Comparison of ENCODE assay signal across 2 cellular contexts in the genomic region with DNA sequence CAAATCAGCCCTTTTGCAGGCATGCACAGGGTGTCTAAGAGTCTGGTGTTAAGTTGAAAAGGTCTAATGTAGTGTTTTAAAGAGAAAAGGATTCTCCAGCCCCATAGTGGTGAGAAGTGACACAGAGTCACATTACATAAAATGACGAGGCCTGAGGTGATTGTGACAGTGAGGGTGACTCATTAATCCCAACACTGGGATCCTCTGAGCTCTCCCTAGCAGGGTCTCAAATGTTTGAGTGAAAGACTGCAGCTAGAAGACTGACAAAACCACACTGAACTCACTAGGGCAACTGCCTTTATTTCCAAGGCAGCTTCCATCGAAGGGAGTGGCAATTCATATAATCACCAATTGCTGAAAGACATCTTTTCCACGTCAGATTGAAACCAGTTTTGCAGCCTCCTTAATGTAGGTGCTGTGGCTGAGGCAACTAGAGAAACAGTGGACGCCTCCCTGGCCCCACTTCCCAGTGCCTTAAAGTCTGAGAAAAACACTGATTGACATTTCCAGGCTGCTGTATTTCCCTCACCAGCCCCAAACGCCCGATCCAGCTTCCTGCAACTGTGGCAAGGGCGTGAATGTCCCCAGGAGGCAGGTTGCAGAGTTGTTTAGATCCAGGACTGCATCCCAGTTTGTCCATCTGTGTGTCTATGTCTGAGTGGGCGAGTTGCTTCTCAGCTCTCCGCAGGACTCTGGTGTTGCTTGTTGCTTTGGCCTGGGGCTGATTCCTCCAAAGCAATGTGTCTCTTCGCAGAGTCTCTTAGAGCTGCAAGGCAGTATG.
TF ChIP-seq lines count a peak whose summit lies in the region.

No MANE protein-coding gene starts in this region.

TF ChIP-seq in K562, 482 proteins besides CTCF, POLR2A, EP300 and RAD21 (continued from another document and continues in another):
- TF ChIP-seq REST (CRISPR knock-in tag; IDR thresholded peaks at IDR 0.05; ENCODE audit: low read depth) (no peak), JUND (IDR thresholded peaks at IDR 0.05; ENCODE audit: borderline replicate concordance, low read depth, low read length) (peak; percentile 90), JUND (tag; IDR thresholded peaks at IDR 0.05; ENCODE audit: borderline replicate concordance, low read depth, low read length) (peak; percentile 91), CREB1 (IDR thresholded peaks at IDR 0.05) (peak; percentile 42; the same call in 1 of the 2 replicates), CREB1 (CRISPR knock-in tag; IDR thresholded peaks at IDR 0.05) (no peak), JUN (IDR thresholded peaks at IDR 0.05; ENCODE audit: borderline replicate concordance, low read depth, low read length) (peak; percentile 98), JUN (CRISPR knock-in tag; IDR thresholded peaks at IDR 0.05; ENCODE audit: borderline replicate concordance) (no peak)

TF ChIP-seq in WTC11, 78 proteins besides CTCF, POLR2A, EP300 and RAD21 (continued from another document):
- TF ChIP-seq AFF4 (CRISPR knock-in tag; IDR thresholded peaks at IDR 0.05; ENCODE audit: borderline replicate concordance) (no peak), ZBTB21 (CRISPR knock-in tag; IDR thresholded peaks at IDR 0.05; ENCODE audit: borderline replicate concordance) (no peak), NFE2L1 (CRISPR knock-in tag; IDR thresholded peaks at IDR 0.05) (no peak), ZNF671 (CRISPR knock-in tag; IDR thresholded peaks at IDR 0.05) (no peak), SP1 (CRISPR knock-in tag; conservative IDR thresholded peaks at IDR 0.05) (no peak), PRRX2 (CRISPR knock-in tag; IDR thresholded peaks at IDR 0.05) (no peak), FOXJ3 (CRISPR knock-in tag; IDR thresholded peaks at IDR 0.05; ENCODE audit: borderline replicate concordance) (no peak), FOXK1 (CRISPR knock-in tag; IDR thresholded peaks at IDR 0.05) (no peak)
- TF ChIP-seq, protein P1, sequence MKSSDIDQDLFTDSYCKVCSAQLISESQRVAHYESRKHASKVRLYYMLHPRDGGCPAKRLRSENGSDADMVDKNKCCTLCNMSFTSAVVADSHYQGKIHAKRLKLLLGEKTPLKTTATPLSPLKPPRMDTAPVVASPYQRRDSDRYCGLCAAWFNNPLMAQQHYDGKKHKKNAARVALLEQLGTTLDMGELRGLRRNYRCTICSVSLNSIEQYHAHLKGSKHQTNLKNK (CRISPR knock-in tag; IDR thresholded peaks at IDR 0.05), result no peak
- TF ChIP-seq, protein P2, sequence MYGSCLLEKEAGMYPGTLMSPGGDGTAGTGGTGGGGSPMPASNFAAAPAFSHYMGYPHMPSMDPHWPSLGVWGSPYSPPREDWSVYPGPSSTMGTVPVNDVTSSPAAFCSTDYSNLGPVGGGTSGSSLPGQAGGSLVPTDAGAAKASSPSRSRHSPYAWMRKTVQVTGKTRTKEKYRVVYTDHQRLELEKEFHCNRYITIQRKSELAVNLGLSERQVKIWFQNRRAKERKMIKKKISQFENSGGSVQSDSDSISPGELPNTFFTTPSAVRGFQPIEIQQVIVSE (CRISPR knock-in tag; IDR thresholded peaks at IDR 0.05; ENCODE audit: borderline replicate concordance), result no peak
- TF ChIP-seq, protein P3, sequence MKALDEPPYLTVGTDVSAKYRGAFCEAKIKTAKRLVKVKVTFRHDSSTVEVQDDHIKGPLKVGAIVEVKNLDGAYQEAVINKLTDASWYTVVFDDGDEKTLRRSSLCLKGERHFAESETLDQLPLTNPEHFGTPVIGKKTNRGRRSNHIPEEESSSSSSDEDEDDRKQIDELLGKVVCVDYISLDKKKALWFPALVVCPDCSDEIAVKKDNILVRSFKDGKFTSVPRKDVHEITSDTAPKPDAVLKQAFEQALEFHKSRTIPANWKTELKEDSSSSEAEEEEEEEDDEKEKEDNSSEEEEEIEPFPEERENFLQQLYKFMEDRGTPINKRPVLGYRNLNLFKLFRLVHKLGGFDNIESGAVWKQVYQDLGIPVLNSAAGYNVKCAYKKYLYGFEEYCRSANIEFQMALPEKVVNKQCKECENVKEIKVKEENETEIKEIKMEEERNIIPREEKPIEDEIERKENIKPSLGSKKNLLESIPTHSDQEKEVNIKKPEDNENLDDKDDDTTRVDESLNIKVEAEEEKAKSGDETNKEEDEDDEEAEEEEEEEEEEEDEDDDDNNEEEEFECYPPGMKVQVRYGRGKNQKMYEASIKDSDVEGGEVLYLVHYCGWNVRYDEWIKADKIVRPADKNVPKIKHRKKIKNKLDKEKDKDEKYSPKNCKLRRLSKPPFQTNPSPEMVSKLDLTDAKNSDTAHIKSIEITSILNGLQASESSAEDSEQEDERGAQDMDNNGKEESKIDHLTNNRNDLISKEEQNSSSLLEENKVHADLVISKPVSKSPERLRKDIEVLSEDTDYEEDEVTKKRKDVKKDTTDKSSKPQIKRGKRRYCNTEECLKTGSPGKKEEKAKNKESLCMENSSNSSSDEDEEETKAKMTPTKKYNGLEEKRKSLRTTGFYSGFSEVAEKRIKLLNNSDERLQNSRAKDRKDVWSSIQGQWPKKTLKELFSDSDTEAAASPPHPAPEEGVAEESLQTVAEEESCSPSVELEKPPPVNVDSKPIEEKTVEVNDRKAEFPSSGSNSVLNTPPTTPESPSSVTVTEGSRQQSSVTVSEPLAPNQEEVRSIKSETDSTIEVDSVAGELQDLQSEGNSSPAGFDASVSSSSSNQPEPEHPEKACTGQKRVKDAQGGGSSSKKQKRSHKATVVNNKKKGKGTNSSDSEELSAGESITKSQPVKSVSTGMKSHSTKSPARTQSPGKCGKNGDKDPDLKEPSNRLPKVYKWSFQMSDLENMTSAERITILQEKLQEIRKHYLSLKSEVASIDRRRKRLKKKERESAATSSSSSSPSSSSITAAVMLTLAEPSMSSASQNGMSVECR (CRISPR knock-in tag; IDR thresholded peaks at IDR 0.05; ENCODE audit: borderline replicate concordance), result no peak
